In genomic region chr22:17965538-17966402, GRCh38 we compare ENCODE assay signal across 1 cellular context.
TF ChIP-seq lines count a peak whose summit lies in the region.

No MANE protein-coding gene starts in this region.

TF ChIP-seq in K562, 482 proteins besides CTCF, POLR2A, EP300 and RAD21 (continued from another document and continues in another):
- TF ChIP-seq, protein P1, sequence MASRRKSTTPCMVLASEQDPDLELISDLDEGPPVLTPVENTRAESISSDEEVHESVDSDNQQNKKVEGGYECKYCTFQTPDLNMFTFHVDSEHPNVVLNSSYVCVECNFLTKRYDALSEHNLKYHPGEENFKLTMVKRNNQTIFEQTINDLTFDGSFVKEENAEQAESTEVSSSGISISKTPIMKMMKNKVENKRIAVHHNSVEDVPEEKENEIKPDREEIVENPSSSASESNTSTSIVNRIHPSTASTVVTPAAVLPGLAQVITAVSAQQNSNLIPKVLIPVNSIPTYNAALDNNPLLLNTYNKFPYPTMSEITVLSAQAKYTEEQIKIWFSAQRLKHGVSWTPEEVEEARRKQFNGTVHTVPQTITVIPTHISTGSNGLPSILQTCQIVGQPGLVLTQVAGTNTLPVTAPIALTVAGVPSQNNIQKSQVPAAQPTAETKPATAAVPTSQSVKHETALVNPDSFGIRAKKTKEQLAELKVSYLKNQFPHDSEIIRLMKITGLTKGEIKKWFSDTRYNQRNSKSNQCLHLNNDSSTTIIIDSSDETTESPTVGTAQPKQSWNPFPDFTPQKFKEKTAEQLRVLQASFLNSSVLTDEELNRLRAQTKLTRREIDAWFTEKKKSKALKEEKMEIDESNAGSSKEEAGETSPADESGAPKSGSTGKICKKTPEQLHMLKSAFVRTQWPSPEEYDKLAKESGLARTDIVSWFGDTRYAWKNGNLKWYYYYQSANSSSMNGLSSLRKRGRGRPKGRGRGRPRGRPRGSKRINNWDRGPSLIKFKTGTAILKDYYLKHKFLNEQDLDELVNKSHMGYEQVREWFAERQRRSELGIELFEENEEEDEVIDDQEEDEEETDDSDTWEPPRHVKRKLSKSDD (conservative IDR thresholded peaks at IDR 0.05; ENCODE audit: low read length): no peak
- TF ChIP-seq ZFP36 (IDR thresholded peaks at IDR 0.05; ENCODE audit: low read depth, low read length, partially characterized antibody) (peak; percentile 89), SRF (CRISPR knock-in tag; IDR thresholded peaks at IDR 0.05) (no peak), JUN (IDR thresholded peaks at IDR 0.05; ENCODE audit: borderline replicate concordance, low read depth, low read length) (no peak), JUN (CRISPR knock-in tag; IDR thresholded peaks at IDR 0.05; ENCODE audit: borderline replicate concordance) (no peak), ZNF253 (CRISPR knock-in tag; conservative IDR thresholded peaks at IDR 0.05) (no peak), FOXM1 (IDR thresholded peaks at IDR 0.05; ENCODE audit: low read depth) (0 out of 2 replicates have a peak, but pooled peaks have one; percentile 22), FOXM1 (CRISPR knock-in tag; IDR thresholded peaks at IDR 0.05; ENCODE audit: low read depth) (no peak), PPARD (CRISPR knock-in tag; IDR thresholded peaks at IDR 0.05) (no peak), LCOR (CRISPR knock-in tag; IDR thresholded peaks at IDR 0.05) (no peak), FOXK2 (conservative IDR thresholded peaks at IDR 0.05 in 1 of 2, IDR thresholded peaks at IDR 0.05 in 1 of 2; ENCODE audit: low read depth in 2 of 2) (no peak), ARID1B (IDR thresholded peaks at IDR 0.05) (peak; percentile 79), POLR3A (IDR thresholded peaks at IDR 0.05; ENCODE audit: borderline replicate concordance, extremely low read depth, insufficient read depth, insufficient read length) (no peak), MEIS2 (IDR thresholded peaks at IDR 0.05; ENCODE audit: partially characterized antibody) (no peak), DPF2 (IDR thresholded peaks at IDR 0.05) (peak; percentile 25; the same call in 1 of the 2 replicates), SRSF3 (IDR thresholded peaks at IDR 0.05; ENCODE audit: insufficient read depth, low read length) (no peak), CREB3L1 (IDR thresholded peaks at IDR 0.05; ENCODE audit: borderline replicate concordance, low read depth) (no peak), AFF4 (CRISPR knock-in tag; IDR thresholded peaks at IDR 0.05) (no peak), MTA2 (IDR thresholded peaks at IDR 0.05; ENCODE audit: low read depth) (peak; percentile 39; the same call in 1 of the 2 replicates), SMARCB1 (IDR thresholded peaks at IDR 0.05; ENCODE audit: insufficient read length, low read depth) (no peak), SOX6 (IDR thresholded peaks at IDR 0.05) (peak; percentile 41; the same call in 1 of the 2 replicates), NR4A1 (CRISPR knock-in tag; IDR thresholded peaks at IDR 0.05) (no peak), NR4A1 (tag; IDR thresholded peaks at IDR 0.05) (no peak), TCF3 (CRISPR knock-in tag; IDR thresholded peaks at IDR 0.05) (peak; percentile 77), ZNF217 (CRISPR knock-in tag; IDR thresholded peaks at IDR 0.05) (no peak), CBFA2T3 (IDR thresholded peaks at IDR 0.05) (peak; percentile 84), PHF20 (IDR thresholded peaks at IDR 0.05; ENCODE audit: partially characterized antibody) (no peak), E2F4 (CRISPR knock-in tag; IDR thresholded peaks at IDR 0.05; ENCODE audit: low read depth) (no peak), KDM5B (IDR thresholded peaks at IDR 0.05; ENCODE audit: insufficient replicate concordance, low read depth, low read length) (no peak), NRF1 (conservative IDR thresholded peaks at IDR 0.05 in 1 of 2, IDR thresholded peaks at IDR 0.05 in 1 of 2) (no peak), CBFA2T2 (conservative IDR thresholded peaks at IDR 0.05) (peak; percentile 75), MYNN (IDR thresholded peaks at IDR 0.05) (no peak), MYNN (CRISPR knock-in tag; IDR thresholded peaks at IDR 0.05) (no peak), RBM25 (IDR thresholded peaks at IDR 0.05; ENCODE audit: low read depth, low read length, severe bottlenecking) (peak; percentile 84), JUNB (CRISPR knock-in tag; conservative IDR thresholded peaks at IDR 0.05) (no peak), PML (IDR thresholded peaks at IDR 0.05; ENCODE audit: low read length) (peak; percentile 44; the same call in 1 of the 2 replicates), ZNF282 (CRISPR knock-in tag; IDR thresholded peaks at IDR 0.05) (no peak), SP1 (CRISPR knock-in tag; IDR thresholded peaks at IDR 0.05) (no peak), NFE2L1 (tag; IDR thresholded peaks at IDR 0.05; ENCODE audit: borderline replicate concordance, low read depth) (no peak), CLOCK (CRISPR knock-in tag; IDR thresholded peaks at IDR 0.05; ENCODE audit: borderline replicate concordance) (no peak), SREBF2 (CRISPR knock-in tag; IDR thresholded peaks at IDR 0.05) (no peak), ZNF583 (CRISPR knock-in tag; IDR thresholded peaks at IDR 0.05) (no peak)
- TF ChIP-seq, protein P2, sequence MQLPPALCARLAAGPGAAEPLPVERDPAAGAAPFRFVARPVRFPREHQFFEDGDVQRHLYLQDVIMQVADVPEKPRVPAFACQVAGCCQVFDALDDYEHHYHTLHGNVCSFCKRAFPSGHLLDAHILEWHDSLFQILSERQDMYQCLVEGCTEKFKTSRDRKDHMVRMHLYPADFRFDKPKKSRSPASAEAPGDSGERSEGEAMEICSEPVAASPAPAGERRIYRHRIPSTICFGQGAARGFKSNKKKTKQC (CRISPR knock-in tag; IDR thresholded peaks at IDR 0.05): no peak
- TF ChIP-seq, protein P3, sequence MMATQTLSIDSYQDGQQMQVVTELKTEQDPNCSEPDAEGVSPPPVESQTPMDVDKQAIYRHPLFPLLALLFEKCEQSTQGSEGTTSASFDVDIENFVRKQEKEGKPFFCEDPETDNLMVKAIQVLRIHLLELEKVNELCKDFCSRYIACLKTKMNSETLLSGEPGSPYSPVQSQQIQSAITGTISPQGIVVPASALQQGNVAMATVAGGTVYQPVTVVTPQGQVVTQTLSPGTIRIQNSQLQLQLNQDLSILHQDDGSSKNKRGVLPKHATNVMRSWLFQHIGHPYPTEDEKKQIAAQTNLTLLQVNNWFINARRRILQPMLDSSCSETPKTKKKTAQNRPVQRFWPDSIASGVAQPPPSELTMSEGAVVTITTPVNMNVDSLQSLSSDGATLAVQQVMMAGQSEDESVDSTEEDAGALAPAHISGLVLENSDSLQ (IDR thresholded peaks at IDR 0.05): no peak
- TF ChIP-seq, protein P4, sequence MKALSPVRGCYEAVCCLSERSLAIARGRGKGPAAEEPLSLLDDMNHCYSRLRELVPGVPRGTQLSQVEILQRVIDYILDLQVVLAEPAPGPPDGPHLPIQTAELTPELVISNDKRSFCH (CRISPR knock-in tag; IDR thresholded peaks at IDR 0.05): no peak
- TF ChIP-seq, protein P4 (tag; IDR thresholded peaks at IDR 0.05): peak; percentile 74
- TF ChIP-seq, protein P5, sequence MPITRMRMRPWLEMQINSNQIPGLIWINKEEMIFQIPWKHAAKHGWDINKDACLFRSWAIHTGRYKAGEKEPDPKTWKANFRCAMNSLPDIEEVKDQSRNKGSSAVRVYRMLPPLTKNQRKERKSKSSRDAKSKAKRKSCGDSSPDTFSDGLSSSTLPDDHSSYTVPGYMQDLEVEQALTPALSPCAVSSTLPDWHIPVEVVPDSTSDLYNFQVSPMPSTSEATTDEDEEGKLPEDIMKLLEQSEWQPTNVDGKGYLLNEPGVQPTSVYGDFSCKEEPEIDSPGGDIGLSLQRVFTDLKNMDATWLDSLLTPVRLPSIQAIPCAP (CRISPR knock-in tag; IDR thresholded peaks at IDR 0.05; ENCODE audit: borderline replicate concordance): no peak
- TF ChIP-seq, protein P6, sequence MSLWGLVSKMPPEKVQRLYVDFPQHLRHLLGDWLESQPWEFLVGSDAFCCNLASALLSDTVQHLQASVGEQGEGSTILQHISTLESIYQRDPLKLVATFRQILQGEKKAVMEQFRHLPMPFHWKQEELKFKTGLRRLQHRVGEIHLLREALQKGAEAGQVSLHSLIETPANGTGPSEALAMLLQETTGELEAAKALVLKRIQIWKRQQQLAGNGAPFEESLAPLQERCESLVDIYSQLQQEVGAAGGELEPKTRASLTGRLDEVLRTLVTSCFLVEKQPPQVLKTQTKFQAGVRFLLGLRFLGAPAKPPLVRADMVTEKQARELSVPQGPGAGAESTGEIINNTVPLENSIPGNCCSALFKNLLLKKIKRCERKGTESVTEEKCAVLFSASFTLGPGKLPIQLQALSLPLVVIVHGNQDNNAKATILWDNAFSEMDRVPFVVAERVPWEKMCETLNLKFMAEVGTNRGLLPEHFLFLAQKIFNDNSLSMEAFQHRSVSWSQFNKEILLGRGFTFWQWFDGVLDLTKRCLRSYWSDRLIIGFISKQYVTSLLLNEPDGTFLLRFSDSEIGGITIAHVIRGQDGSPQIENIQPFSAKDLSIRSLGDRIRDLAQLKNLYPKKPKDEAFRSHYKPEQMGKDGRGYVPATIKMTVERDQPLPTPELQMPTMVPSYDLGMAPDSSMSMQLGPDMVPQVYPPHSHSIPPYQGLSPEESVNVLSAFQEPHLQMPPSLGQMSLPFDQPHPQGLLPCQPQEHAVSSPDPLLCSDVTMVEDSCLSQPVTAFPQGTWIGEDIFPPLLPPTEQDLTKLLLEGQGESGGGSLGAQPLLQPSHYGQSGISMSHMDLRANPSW (CRISPR knock-in tag; IDR thresholded peaks at IDR 0.05): no peak
